29 cellular contexts compared by ENCODE assay signal in genomic region chr3:61584494-61584893, GRCh38.
"Had no signal": no experiment of that assay in that cellular context is flagged by ENCODE, and none has a peak within 500 bp of the region (broad histone marks: within the 10 kb centered on the region; RNA-seq: fewer than 3 reads in every experiment).

No MANE protein-coding gene starts in this region.

- H3K36me3 ChIP-seq: gastroesophageal sphincter had no signal

- H3K27ac ChIP-seq: esophagus muscularis mucosa, gastroesophageal sphincter, heart right ventricle, WERI-Rb-1 had no signal

- H3K9me3 ChIP-seq: esophagus muscularis mucosa, gastroesophageal sphincter, heart right ventricle had no signal

- H3K27me3 ChIP-seq: esophagus muscularis mucosa, gastroesophageal sphincter, heart right ventricle had no signal

- H3K4me3 ChIP-seq: esophagus muscularis mucosa, gastroesophageal sphincter, heart right ventricle had no signal

- ATAC-seq: activated CD4-positive, alpha-beta T cell treated with anti-CD3 and anti-CD28 coated beads for 36 hours; activated T-cell treated with anti-CD3 and anti-CD28 coated beads, Interleukin-2, amount 50 U/mL, for 72 hours; effector memory CD8-positive, alpha-beta T cell; gastroesophageal sphincter; heart right ventricle; T-helper 17 cell had no signal

- DNase-seq: activated CD4-positive, alpha-beta memory T cell treated with anti-CD3 and anti-CD28 coated beads, Interleukin-2, amount 10 ng/mL, durations not matched to agents 7 days and 5 days; activated CD4-positive, alpha-beta T cell treated with anti-CD3 and anti-CD28 coated beads for 36 hours; activated CD4-positive, alpha-beta T cell treated with anti-CD3 and anti-CD28 coated beads, Interleukin-2, amount 10 ng/mL, durations not matched to agents 24 days and 14 days; activated CD4-positive, alpha-beta T cell treated with anti-CD3 and anti-CD28 coated beads, Interleukin-2, amount 50 U/mL, for 4 hours; activated CD4-positive, CD25-positive, alpha-beta regulatory T cell; activated CD4-positive, CD25-positive, alpha-beta regulatory T cell treated with anti-CD3 and anti-CD28 coated beads, Interleukin-2, amount 50 U/mL, for 72 hours; activated CD8-positive, alpha-beta memory T cell treated with anti-CD3 and anti-CD28 coated beads, Interleukin-2, amount 50 U/mL, for 48 hours; activated gamma-delta T cell treated with Interleukin-2 at 50 U/mL for 16 hours; activated naive CD4-positive, alpha-beta T cell treated with anti-CD3 and anti-CD28 coated beads, Interleukin-2, amount 50 U/mL, for 16 hours; activated naive CD4-positive, alpha-beta T cell treated with Interleukin-2 at 50 U/mL for 16 hours; activated T-cell treated with anti-CD3 and anti-CD28 coated beads for 4 hours; activated T-cell treated with anti-CD3 and anti-CD28 coated beads, Interleukin-2, amount 50 U/mL, for 24 hours; activated T-cell treated with anti-CD3 and anti-CD28 coated beads, Interleukin-2, amount 50 U/mL, for 72 hours; amniotic stem cell; anterior cingulate cortex; caudate nucleus; cortex of kidney; dermis blood vessel endothelial cell; effector CD4-positive, alpha-beta T cell; effector memory CD8-positive, alpha-beta T cell; erythroblast; foreskin melanocyte; heart right ventricle; T-helper 1 cell; T-helper 17 cell; T1000; WERI-Rb-1 had no signal
